8 cellular contexts compared by ENCODE assay signal in the genomic region with DNA sequence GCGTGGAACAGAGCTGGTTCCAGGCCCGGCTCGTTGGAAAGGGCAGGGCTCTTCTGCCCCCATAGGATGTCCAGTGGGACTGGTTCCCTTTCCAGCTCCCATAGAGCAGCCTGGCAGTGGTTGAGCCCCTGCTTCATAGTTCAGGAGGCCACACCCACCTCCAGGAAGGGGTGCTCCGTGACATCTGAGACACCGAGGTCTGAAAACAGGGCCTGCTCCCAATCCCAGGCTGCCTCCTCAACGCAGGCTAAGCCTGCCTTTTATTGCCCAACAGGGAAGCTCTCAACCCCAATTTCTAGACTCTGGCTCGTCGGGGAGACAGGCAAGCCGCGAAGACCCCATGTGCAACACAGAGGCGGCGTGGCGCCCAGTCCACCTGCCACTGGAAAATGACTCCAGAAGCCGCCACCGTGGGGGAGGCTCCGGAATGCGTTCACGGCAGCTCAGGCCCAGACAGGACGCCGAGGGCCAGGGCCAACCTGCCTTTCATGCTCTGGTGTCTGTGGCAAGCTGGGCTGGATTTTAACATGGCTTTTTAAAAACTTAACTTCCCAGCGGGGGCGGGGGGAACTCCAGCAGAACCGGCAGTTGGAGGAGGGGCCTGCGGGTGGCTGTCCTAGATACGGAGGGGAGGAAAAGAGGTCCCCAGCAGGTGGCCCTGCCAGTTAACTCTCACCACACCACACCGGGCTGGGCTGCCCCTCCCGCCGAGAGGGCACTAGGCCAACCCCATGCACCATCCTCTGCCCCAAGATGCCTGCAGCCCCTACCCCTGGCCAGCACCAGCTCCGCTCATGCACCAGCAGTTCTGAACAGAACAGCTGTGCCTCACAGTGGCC. TPM values are rescaled to one million over a fixed set of nuclear protein-coding genes. Genes with fewer than 3 reads are reported as not detected.
DNase-seq lines count a peak whose midpoint lies in the region; ATAC-seq and TF ChIP-seq lines count a peak whose summit lies in the region.

No MANE protein-coding gene starts in this region.

- H3K27me3 ChIP-seq in HCT116 (ENCODE audit: insufficient read depth, low read length), result no peaks in the 10 kb centered on the region

- no peak for DNase-seq in HCT116 (ENCODE audit: low read depth, low spot score)
- peak; percentile 22 for DNase-seq in activated CD4-positive, alpha-beta memory T cell treated with anti-CD3 and anti-CD28 coated beads, Interleukin-2, amount 10 ng/mL, durations not matched to agents 7 days and 5 days
- peak; percentile 55 for DNase-seq in epithelial cell of esophagus (ENCODE audit: low read depth)
- peak; percentile 10 to 88 (median 48) for DNase-seq in posterior cingulate gyrus
- no peak for DNase-seq in SIG-M5 (lab: John Stamatoyannopoulos, UW)
- DNase-seq in D341Med (ENCODE audit: low spot score), result no peak

- no peaks in the 10 kb centered on the region for H3K79me2 ChIP-seq in HCT116 (ENCODE audit: insufficient read depth, low read length)

- no peak for TF ChIP-seq RAD21 in HCT116 (IDR thresholded peaks at IDR 0.05; ENCODE audit: low read depth)

- no peak for TF ChIP-seq POLR2A in HCT116 (IDR thresholded peaks at IDR 0.05; ENCODE audit: borderline replicate concordance, extremely low read depth, insufficient read depth, insufficient read length)

- H2AFZ ChIP-seq in HCT116 (ENCODE audit: low read depth, low read length, poor library complexity, severe bottlenecking), result no peak overlapping the region

- H3K36me3 ChIP-seq in HCT116 (ENCODE audit: control insufficient read depth in 1 of 2, insufficient read depth in 2 of 2, low read length in 2 of 2), result peaks cover 17 to 28% of the 10 kb centered on the region in 2 experiments; a peak in 3 of 4 replicates

- H3K27ac ChIP-seq in HCT116 (ENCODE audit: low read depth, low read length), result no peak overlapping the region

- H3K9ac ChIP-seq in HCT116 (ENCODE audit: low read length), result no peak overlapping the region

- ATAC-seq in HCT116 (peak; percentile 39), GM19035 (IDR thresholded peaks at IDR 0.05; ENCODE audit: unreplicated experiment) (no peak), HG02759 (IDR thresholded peaks at IDR 0.05; ENCODE audit: unreplicated experiment) (no peak)

- H3K4me1 Mint-ChIP-seq in activated CD4-positive, alpha-beta memory T cell treated with anti-CD3 and anti-CD28 coated beads, Interleukin-2, amount 10 ng/mL, durations not matched to agents 7 days and 5 days, result peaks cover 7% of the 10 kb centered on the region

- RAD21 ChIA-PET in HCT116 (lab: Charles Lee; ENCODE audit: low non-redundant PET in 1 of 2, low total read pairs in 2 of 2, uncharacterized antibody in 2 of 2, unreplicated experiment in 2 of 2), result no interaction called here

- H3K4me3 Mint-ChIP-seq in activated CD4-positive, alpha-beta memory T cell treated with anti-CD3 and anti-CD28 coated beads, Interleukin-2, amount 10 ng/mL, durations not matched to agents 7 days and 5 days, result no peak overlapping the region

- H3K27me3 Mint-ChIP-seq in activated CD4-positive, alpha-beta memory T cell treated with anti-CD3 and anti-CD28 coated beads, Interleukin-2, amount 10 ng/mL, durations not matched to agents 7 days and 5 days, result no peaks in the 10 kb centered on the region

- peak overlapping the region; percentile 31 for H3K27ac Mint-ChIP-seq in activated CD4-positive, alpha-beta memory T cell treated with anti-CD3 and anti-CD28 coated beads, Interleukin-2, amount 10 ng/mL, durations not matched to agents 7 days and 5 days

- H3K9me3 ChIP-seq in HCT116 (ENCODE audit: control insufficient read depth in 1 of 2, insufficient read depth in 1 of 2, low read depth in 1 of 2, low read length in 2 of 2), result no peaks in the 10 kb centered on the region

- H3K4me3 ChIP-seq in HCT116 (replicated peaks in 1 of 2; ENCODE audit: low read depth in 1 of 2, low read length in 2 of 2), result no peak overlapping the region
- H3K4me3 ChIP-seq in epithelial cell of esophagus (ENCODE audit: low read length), result no peak overlapping the region

- H3K4me2 ChIP-seq in HCT116 (ENCODE audit: low read length), result no peak overlapping the region

- intact Hi-C loops in HCT116 (cut with micrococcal nuclease), result no loop called here
- intact Hi-C loops in posterior cingulate gyrus (cut with DNase I), result no loop called here

- POLR2A ChIA-PET in HCT116 (lab: Charles Lee), result no interaction called here
- POLR2A ChIA-PET in activated CD4-positive, alpha-beta memory T cell treated with anti-CD3 and anti-CD28 coated beads, Interleukin-2, amount 10 ng/mL, durations not matched to agents 7 days and 5 days (lab: Charles Lee), result interaction anchor here (0.8 kb wide), 1 partner anchor 44 kb away, joined by 3 read pairs; no protein-coding TSS in a partner anchor

- TF ChIP-seq CTCF in HCT116 (IDR thresholded peaks at IDR 0.05 in 2 of 3, conservative IDR thresholded peaks at IDR 0.05 in 1 of 3; ENCODE audit: borderline replicate concordance in 1 of 3, insufficient read depth in 1 of 3, low read depth in 2 of 3, low read length in 2 of 3) (no peak), epithelial cell of esophagus (IDR thresholded peaks at IDR 0.05; ENCODE audit: insufficient read depth, low read depth, low read length, missing control alignments) (no peak)

- CTCF ChIA-PET in HCT116 (lab: Charles Lee), result no interaction called here
- CTCF ChIA-PET in activated CD4-positive, alpha-beta memory T cell treated with anti-CD3 and anti-CD28 coated beads, Interleukin-2, amount 10 ng/mL, durations not matched to agents 7 days and 5 days (lab: Charles Lee), result interaction anchor here (1.9 kb wide), 1 partner anchor 218 kb away, joined by 6 read pairs; no protein-coding TSS in a partner anchor

- H3K4me1 ChIP-seq in HCT116 (ENCODE audit: control insufficient read depth in 1 of 2, insufficient read depth in 2 of 2, low read length in 2 of 2), result no peaks in the 10 kb centered on the region

- no peaks in the 10 kb centered on the region for H3K9me3 Mint-ChIP-seq in activated CD4-positive, alpha-beta memory T cell treated with anti-CD3 and anti-CD28 coated beads, Interleukin-2, amount 10 ng/mL, durations not matched to agents 7 days and 5 days

- no peaks in the 10 kb centered on the region for H3K9me2 ChIP-seq in HCT116 (ENCODE audit: insufficient read depth)

- H3K36me3 Mint-ChIP-seq in activated CD4-positive, alpha-beta memory T cell treated with anti-CD3 and anti-CD28 coated beads, Interleukin-2, amount 10 ng/mL, durations not matched to agents 7 days and 5 days (ENCODE audit: low read depth), result peaks cover 34% of the 10 kb centered on the region

- no peaks in the 10 kb centered on the region for H4K20me1 ChIP-seq in HCT116 (ENCODE audit: insufficient read depth)

- BruUV-seq in HCT116 (replicated peaks; lab: Mats Ljungman, UMichigan), result no TSS peak

TF ChIP-seq in HCT116, 20 proteins besides CTCF, POLR2A, EP300 and RAD21:
- TF ChIP-seq JUND (IDR thresholded peaks at IDR 0.05), result no peak
- no peak for TF ChIP-seq ELF1 (IDR thresholded peaks at IDR 0.05; ENCODE audit: borderline replicate concordance, low read depth)
- TF ChIP-seq EZH2phosphoT487 (IDR thresholded peaks at IDR 0.05; ENCODE audit: borderline replicate concordance), result no peak
- TF ChIP-seq, protein P1, sequence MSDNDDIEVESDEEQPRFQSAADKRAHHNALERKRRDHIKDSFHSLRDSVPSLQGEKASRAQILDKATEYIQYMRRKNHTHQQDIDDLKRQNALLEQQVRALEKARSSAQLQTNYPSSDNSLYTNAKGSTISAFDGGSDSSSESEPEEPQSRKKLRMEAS (IDR thresholded peaks at IDR 0.05), result no peak
- TF ChIP-seq ZNF274 (IDR thresholded peaks at IDR 0.05; ENCODE audit: low read depth, low read length), result no peak
TF ChIP-seq in HCT116: peak in this region for 0.

RNA-seq across cellular contexts. Expression of gene TINCR, which starts 17.9 kb away (rescaled TPM):
- 6.1 TPM for total RNA-seq in HCT116 (2021; ENCODE audit: unreplicated experiment)
- 4.1 and 5.8 TPM in 2 replicates for polyA plus RNA-seq in HCT116 (2012)
- under 1 TPM; 0.38 to 0.53 TPM for total RNA-seq in activated CD4-positive, alpha-beta memory T cell treated with anti-CD3 and anti-CD28 coated beads, Interleukin-2, amount 10 ng/mL, durations not matched to agents 7 days and 5 days

RNA-seq across cellular contexts. Expression of gene SAFB2, which starts 36.9 kb away (rescaled TPM):
- total RNA-seq in HCT116 (2021; ENCODE audit: unreplicated experiment), result 86.9 TPM
- polyA plus RNA-seq in HCT116 (2012), result 52.8 and 74.1 TPM in 2 replicates
- 10 to 100 TPM; 90.5 to 90.7 TPM for total RNA-seq in activated CD4-positive, alpha-beta memory T cell treated with anti-CD3 and anti-CD28 coated beads, Interleukin-2, amount 10 ng/mL, durations not matched to agents 7 days and 5 days

RNA-seq across cellular contexts. Expression of gene SAFB, which starts 37.2 kb away (rescaled TPM):
- total RNA-seq in HCT116 (2021; ENCODE audit: unreplicated experiment), result 143 TPM
- 64.7 and 80.0 TPM in 2 replicates for polyA plus RNA-seq in HCT116 (2012)
- 100 to 1,000 TPM; 124 to 126 TPM for total RNA-seq in activated CD4-positive, alpha-beta memory T cell treated with anti-CD3 and anti-CD28 coated beads, Interleukin-2, amount 10 ng/mL, durations not matched to agents 7 days and 5 days

Comparison
In these comparisons a context has a peak if more than half of its experiments do, and no peak if none do; other contexts are left out.
1. DNase-seq: peak in activated CD4-positive, alpha-beta memory T cell treated with anti-CD3 and anti-CD28 coated beads, Interleukin-2, amount 10 ng/mL, durations not matched to agents 7 days and 5 days (single experiment), epithelial cell of esophagus (single experiment) and posterior cingulate gyrus (10 of 10); none in HCT116 (single experiment), SIG-M5 (single experiment) and D341Med (single experiment).